In the genomic region with DNA sequence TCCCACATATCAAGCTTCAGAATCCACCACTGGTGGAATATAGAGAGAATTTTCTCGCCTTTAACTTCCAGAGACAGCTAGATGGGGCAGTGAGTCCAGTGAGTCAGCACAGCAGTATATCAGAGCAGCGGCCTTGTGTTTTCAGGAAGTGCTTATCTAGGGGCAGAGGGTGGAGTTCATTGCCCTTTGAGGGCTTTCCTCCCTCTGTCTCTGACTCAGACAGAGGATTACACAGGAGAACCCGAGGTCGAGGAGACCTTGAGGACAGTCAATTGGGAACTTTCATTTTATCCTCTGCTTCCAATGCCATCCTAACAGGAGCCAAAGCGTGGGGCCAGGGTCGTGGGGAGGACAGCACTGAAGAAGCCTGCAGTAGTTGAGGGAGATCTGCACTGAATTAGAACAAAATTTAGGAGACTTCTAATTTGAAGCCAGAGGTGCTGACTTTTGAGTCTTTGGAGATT, we compare ENCODE assay signal across 10 cellular contexts.
A peak's percentile ranks its signal among the peaks of the same experiment; 100 is the strongest.
DNase-seq lines count a peak whose midpoint lies in the region; ATAC-seq and TF ChIP-seq lines count a peak whose summit lies in the region.
"Had no signal": no experiment of that assay in that cellular context is flagged by ENCODE, and none has a peak within 500 bp of the region (broad histone marks: within the 10 kb centered on the region; RNA-seq: fewer than 3 reads in every experiment).

No MANE protein-coding gene starts in this region.

- no peak overlapping the region for H3K4me3 Mint-ChIP-seq in activated CD4-positive, alpha-beta T cell treated with anti-CD3 and anti-CD28 coated beads for 36 hours
- H3K4me3 Mint-ChIP-seq in stimulated activated memory B cell treated with anti-CD40 and anti-IgM and Interleukin-4, amounts not matched to agents 10 μg/mL and 1 μg/mL and 100 μg/mL, for 72 hours, result peak overlapping the region; percentile 55
- H3K4me3 Mint-ChIP-seq in mesothelial cell of epicardium, result no peak overlapping the region

- H3K36me3 Mint-ChIP-seq in activated CD4-positive, alpha-beta T cell treated with anti-CD3 and anti-CD28 coated beads for 36 hours (ENCODE audit: low read depth), result no peaks in the 10 kb centered on the region
- no peaks in the 10 kb centered on the region for H3K36me3 Mint-ChIP-seq in stimulated activated memory B cell treated with anti-CD40 and anti-IgM and Interleukin-4, amounts not matched to agents 10 μg/mL and 1 μg/mL and 100 μg/mL, for 72 hours
- peaks cover 10% of the 10 kb centered on the region for H3K36me3 Mint-ChIP-seq in mesothelial cell of epicardium

- no peaks in the 10 kb centered on the region for H3K36me3 ChIP-seq in heart left ventricle

- intact Hi-C loops in activated CD4-positive, alpha-beta T cell treated with anti-CD3 and anti-CD28 coated beads for 36 hours (cut with DNase I, micrococcal nuclease), result loop anchor here (1.0 to 5.0 kb wide), 3 partner anchors 19 to 67 kb away; no protein-coding TSS in a partner anchor
- intact Hi-C loops in heart left ventricle (cut with DNase I), result no loop called here

- no peak for TF ChIP-seq POLR2A in heart left ventricle (IDR thresholded peaks at IDR 0.05)

- H3K27ac Mint-ChIP-seq in activated CD4-positive, alpha-beta T cell treated with anti-CD3 and anti-CD28 coated beads for 36 hours, result peak overlapping the region; percentile 40
- H3K27ac Mint-ChIP-seq in stimulated activated memory B cell treated with anti-CD40 and anti-IgM and Interleukin-4, amounts not matched to agents 10 μg/mL and 1 μg/mL and 100 μg/mL, for 72 hours, result peak overlapping the region; percentile 77
- no peak overlapping the region for H3K27ac Mint-ChIP-seq in mesothelial cell of epicardium

- CTCF ChIA-PET in activated CD4-positive, alpha-beta T cell treated with anti-CD3 and anti-CD28 coated beads for 36 hours (lab: Charles Lee), result no interaction called here

- H3K9me3 Mint-ChIP-seq in activated CD4-positive, alpha-beta T cell treated with anti-CD3 and anti-CD28 coated beads for 36 hours (ENCODE audit: low read depth), result no peaks in the 10 kb centered on the region
- peaks cover 2% of the 10 kb centered on the region for H3K9me3 Mint-ChIP-seq in stimulated activated memory B cell treated with anti-CD40 and anti-IgM and Interleukin-4, amounts not matched to agents 10 μg/mL and 1 μg/mL and 100 μg/mL, for 72 hours
- H3K9me3 Mint-ChIP-seq in mesothelial cell of epicardium, result peaks cover 11% of the 10 kb centered on the region

- TF ChIP-seq CTCF in heart left ventricle (IDR thresholded peaks at IDR 0.05) (peak in 2 of 12 donors; percentile 15 to 28), mesothelial cell of epicardium (IDR thresholded peaks at IDR 0.05; ENCODE audit: unreplicated experiment) (no peak)

- no peaks in the 10 kb centered on the region for H3K9me3 ChIP-seq in heart left ventricle

- peak; percentile 26 for DNase-seq in NK-92 treated with Interleukin-12 subunit alpha and Interleukin-12 subunit beta, amount 100 ng/mL, for 24 hours (lab: John Stamatoyannopoulos, UW)
- no peak for DNase-seq in NK-92 (lab: John Stamatoyannopoulos, UW; ENCODE audit: unreplicated experiment)
- peak; percentile 79 for DNase-seq in HT1080 (ENCODE audit: low read depth)
- DNase-seq in activated CD4-positive, alpha-beta T cell treated with anti-CD3 and anti-CD28 coated beads for 36 hours, result peak; percentile 40
- DNase-seq in heart left ventricle, result peak in 4 of 5 donors; percentile 32 to 67 (median 38)
- DNase-seq in mesothelial cell of epicardium (ENCODE audit: low spot score in 2 of 2, unreplicated experiment in 2 of 2), result no peak
- no peak for DNase-seq in ecto neural progenitor cell (ENCODE audit: low spot score)

- H3K27ac ChIP-seq in heart left ventricle, result peak overlapping the region in 10 of 12 donors; percentile 12 to 89 (median 60)
- H3K27ac ChIP-seq: 22Rv1, VCaP had no signal

- 21 to 36% (median 29%) methylated on average over 6 of the region's 6 CpGs for WGBS in heart left ventricle, 4 donors

- H3K4me1 ChIP-seq in heart left ventricle, result peaks cover 0 to 48% (median 20%) of the 10 kb centered on the region in 12 donors

- peak; percentile 91 for ATAC-seq in activated CD4-positive, alpha-beta T cell treated with anti-CD3 and anti-CD28 coated beads for 36 hours
- ATAC-seq in heart left ventricle, result peak; percentile 24 to 85 (median 75)
- ATAC-seq in stimulated activated memory B cell treated with anti-CD40 and anti-IgM and Interleukin-4, amounts not matched to agents 10 μg/mL and 1 μg/mL and 100 μg/mL, for 72 hours, result peak; percentile 88

- POLR2A ChIA-PET in activated CD4-positive, alpha-beta T cell treated with anti-CD3 and anti-CD28 coated beads for 36 hours (lab: Charles Lee), result no interaction called here

- no peaks in the 10 kb centered on the region for H3K27me3 ChIP-seq in heart left ventricle

- peaks cover 1% of the 10 kb centered on the region for H3K27me3 Mint-ChIP-seq in activated CD4-positive, alpha-beta T cell treated with anti-CD3 and anti-CD28 coated beads for 36 hours
- H3K27me3 Mint-ChIP-seq in stimulated activated memory B cell treated with anti-CD40 and anti-IgM and Interleukin-4, amounts not matched to agents 10 μg/mL and 1 μg/mL and 100 μg/mL, for 72 hours, result no peaks in the 10 kb centered on the region
- H3K27me3 Mint-ChIP-seq in mesothelial cell of epicardium (ENCODE audit: low read depth), result no peaks in the 10 kb centered on the region

- no peak overlapping the region for H3K4me3 ChIP-seq in heart left ventricle

- H3K4me1 Mint-ChIP-seq in activated CD4-positive, alpha-beta T cell treated with anti-CD3 and anti-CD28 coated beads for 36 hours, result peaks cover 20% of the 10 kb centered on the region
- H3K4me1 Mint-ChIP-seq in stimulated activated memory B cell treated with anti-CD40 and anti-IgM and Interleukin-4, amounts not matched to agents 10 μg/mL and 1 μg/mL and 100 μg/mL, for 72 hours, result peaks cover 30% of the 10 kb centered on the region
- peaks cover 12% of the 10 kb centered on the region for H3K4me1 Mint-ChIP-seq in mesothelial cell of epicardium

Comparison
In these comparisons a context has a peak if more than half of its experiments do, and no peak if none do; other contexts are left out.
1. DNase-seq: peak in NK-92 treated with Interleukin-12 subunit alpha and Interleukin-12 subunit beta, amount 100 ng/mL, for 24 hours (single experiment), HT1080 (single experiment), activated CD4-positive, alpha-beta T cell treated with anti-CD3 and anti-CD28 coated beads for 36 hours (single experiment) and heart left ventricle (4 of 5); none in NK-92 (single experiment), mesothelial cell of epicardium (0 of 2) and ecto neural progenitor cell (single experiment).
2. intact Hi-C loops: an anchor here in activated CD4-positive, alpha-beta T cell treated with anti-CD3 and anti-CD28 coated beads for 36 hours (1.0 to 5.0 kb wide); none called in heart left ventricle.
3. Peak in every context shown above with its lines, with median percentiles within 50 percentile points of each other: ATAC-seq.